Comparison of ENCODE assay signal across 9 cellular contexts in genomic region chr15:100372695-100373036, GRCh38. TPM values are rescaled to one million over a fixed set of nuclear protein-coding genes. Genes with fewer than 3 reads are reported as not detected.
DNase-seq lines count a peak whose midpoint lies in the region; ATAC-seq and TF ChIP-seq lines count a peak whose summit lies in the region.
"Had no signal": no experiment of that assay in that cellular context is flagged by ENCODE, and none has a peak within 500 bp of the region (broad histone marks: within the 10 kb centered on the region; RNA-seq: fewer than 3 reads in every experiment).

No MANE protein-coding gene starts in this region.

- no peak for TF ChIP-seq CTCF in WTC11 (IDR thresholded peaks at IDR 0.05)

- peaks cover 13% of the 10 kb centered on the region for H3K36me3 Mint-ChIP-seq in WTC11

- no peak for DNase-seq in WTC11 (ENCODE audit: low spot score)
- no peak for DNase-seq in iPS DF 6.9 (ENCODE audit: low read depth, low spot score)
- no peak for DNase-seq in sciatic nerve (ENCODE audit: low spot score)
- no peak for DNase-seq in stimulated activated CD4-positive, alpha-beta T cell treated with anti-CD3 and anti-CD28 coated beads, Interleukin-4, amount 100 ng/mL, for 1 hour
- no peak for DNase-seq in putamen (ENCODE audit: low spot score)
- no peak for DNase-seq in cerebellar nuclear complex (lab: John Stamatoyannopoulos, UW)
- no peak for DNase-seq in activated CD8-positive, alpha-beta memory T cell treated with anti-CD3 and anti-CD28 coated beads for 24 hours
- DNase-seq: activated T-cell treated with anti-CD3 and anti-CD28 coated beads, Interleukin-2, amount 50 U/mL, for 48 hours had no signal

- POLR2A ChIA-PET in WTC11 (lab: Charles Lee) = interaction anchor here (0.6 kb wide), 1 partner anchor 433 kb away, joined by 5 read pairs; no protein-coding TSS in a partner anchor

- H3K9ac ChIP-seq in HUES48 (ENCODE audit: low read depth, low read length) = peak overlapping the region; percentile 28; the same call in 1 of the 2 replicates

- intact Hi-C loops in sciatic nerve (cut with DNase I) = no loop called here

- peaks cover 33% of the 10 kb centered on the region for H3K27me3 ChIP-seq in HUES48 (ENCODE audit: control insufficient read depth, insufficient read depth, low read length)
- no peaks in the 10 kb centered on the region; the same call in 1 of the 2 replicates for H3K27me3 ChIP-seq in iPS DF 6.9 (ENCODE audit: control insufficient read depth, insufficient read depth, low read length)

- H3K4me3 Mint-ChIP-seq in WTC11 = peak overlapping the region; percentile 82

- H3K9me3 Mint-ChIP-seq in WTC11 = peaks cover 24% of the 10 kb centered on the region

- CTCF ChIA-PET in WTC11 (lab: Charles Lee) = interaction anchor here (1.0 to 2.9 kb wide), 2 partner anchors 11 to 23 kb away, joined by 3 to 27 read pairs; no protein-coding TSS in a partner anchor

- H3K27ac Mint-ChIP-seq in WTC11 = no peak overlapping the region

- H3K9me3 ChIP-seq in HUES48 (ENCODE audit: control insufficient read depth, insufficient read depth, low read length) = 0 out of 2 replicates have a peak, but pooled peaks cover 4% of the 10 kb centered on the region
- no peaks in the 10 kb centered on the region for H3K9me3 ChIP-seq in iPS DF 6.9 (ENCODE audit: control insufficient read depth, insufficient read depth, low read length)

- 100% methylated on average over 2 of the region's 9 CpGs for WGBS in iPS DF 6.9 (ENCODE audit: insufficient coverage, insufficient read length)

- peaks cover 54% of the 10 kb centered on the region for H3K27me3 Mint-ChIP-seq in WTC11 (ENCODE audit: low read depth)

- H3K36me3 ChIP-seq in HUES48 (ENCODE audit: control insufficient read depth, insufficient read depth, low read length) = no peaks in the 10 kb centered on the region
- H3K36me3 ChIP-seq in iPS DF 6.9 (ENCODE audit: control insufficient read depth, insufficient read depth, low read length) = no peaks in the 10 kb centered on the region

- H3K27ac ChIP-seq in HUES48 (ENCODE audit: low read depth, low read length) = no peak overlapping the region
- H3K27ac ChIP-seq in iPS DF 6.9 (ENCODE audit: low read length) = no peak overlapping the region

- H3K4me1 Mint-ChIP-seq in WTC11 = peaks cover 5% of the 10 kb centered on the region

- H3K4me3 ChIP-seq in HUES48 (ENCODE audit: low read depth, low read length) (peak overlapping the region; percentile 75), iPS DF 6.9 (ENCODE audit: low read length) (peak overlapping the region; percentile 47; the same call in 1 of the 2 replicates)

- H3K4me1 ChIP-seq in HUES48 (ENCODE audit: control insufficient read depth, insufficient read depth, low read length) (no peaks in the 10 kb centered on the region), iPS DF 6.9 (ENCODE audit: control insufficient read depth, insufficient read depth, low read length) (no peaks in the 10 kb centered on the region)

- ATAC-seq in WTC11 (peak; percentile 63; the same call in 1 of the 2 replicates), sciatic nerve (peak; percentile 89)

TF ChIP-seq in WTC11, 78 proteins besides CTCF, POLR2A, EP300 and RAD21:
- TF ChIP-seq ZNF219 (CRISPR knock-in tag; IDR thresholded peaks at IDR 0.05; ENCODE audit: borderline replicate concordance) (no peak), ZBTB43 (CRISPR knock-in tag; IDR thresholded peaks at IDR 0.05) (no peak), KAT7 (CRISPR knock-in tag; IDR thresholded peaks at IDR 0.05; ENCODE audit: borderline replicate concordance) (no peak), CDX4 (CRISPR knock-in tag; IDR thresholded peaks at IDR 0.05; ENCODE audit: borderline replicate concordance) (no peak), ESRRA (CRISPR knock-in tag; IDR thresholded peaks at IDR 0.05; ENCODE audit: borderline replicate concordance) (no peak), AR (CRISPR knock-in tag; IDR thresholded peaks at IDR 0.05) (no peak), RORB (CRISPR knock-in tag; IDR thresholded peaks at IDR 0.05) (no peak), ETV6 (CRISPR knock-in tag; IDR thresholded peaks at IDR 0.05) (no peak), SP1 (CRISPR knock-in tag; conservative IDR thresholded peaks at IDR 0.05) (no peak), ELF4 (CRISPR knock-in tag; IDR thresholded peaks at IDR 0.05; ENCODE audit: low read depth) (no peak), GABPB1 (CRISPR knock-in tag; IDR thresholded peaks at IDR 0.05) (no peak), JAZF1 (CRISPR knock-in tag; IDR thresholded peaks at IDR 0.05) (no peak), ZBTB21 (CRISPR knock-in tag; IDR thresholded peaks at IDR 0.05; ENCODE audit: borderline replicate concordance) (no peak)
- TF ChIP-seq, protein P1, sequence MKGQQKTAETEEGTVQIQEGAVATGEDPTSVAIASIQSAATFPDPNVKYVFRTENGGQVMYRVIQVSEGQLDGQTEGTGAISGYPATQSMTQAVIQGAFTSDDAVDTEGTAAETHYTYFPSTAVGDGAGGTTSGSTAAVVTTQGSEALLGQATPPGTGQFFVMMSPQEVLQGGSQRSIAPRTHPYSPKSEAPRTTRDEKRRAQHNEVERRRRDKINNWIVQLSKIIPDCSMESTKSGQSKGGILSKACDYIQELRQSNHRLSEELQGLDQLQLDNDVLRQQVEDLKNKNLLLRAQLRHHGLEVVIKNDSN (CRISPR knock-in tag; IDR thresholded peaks at IDR 0.05) = no peak
- TF ChIP-seq, protein P2, sequence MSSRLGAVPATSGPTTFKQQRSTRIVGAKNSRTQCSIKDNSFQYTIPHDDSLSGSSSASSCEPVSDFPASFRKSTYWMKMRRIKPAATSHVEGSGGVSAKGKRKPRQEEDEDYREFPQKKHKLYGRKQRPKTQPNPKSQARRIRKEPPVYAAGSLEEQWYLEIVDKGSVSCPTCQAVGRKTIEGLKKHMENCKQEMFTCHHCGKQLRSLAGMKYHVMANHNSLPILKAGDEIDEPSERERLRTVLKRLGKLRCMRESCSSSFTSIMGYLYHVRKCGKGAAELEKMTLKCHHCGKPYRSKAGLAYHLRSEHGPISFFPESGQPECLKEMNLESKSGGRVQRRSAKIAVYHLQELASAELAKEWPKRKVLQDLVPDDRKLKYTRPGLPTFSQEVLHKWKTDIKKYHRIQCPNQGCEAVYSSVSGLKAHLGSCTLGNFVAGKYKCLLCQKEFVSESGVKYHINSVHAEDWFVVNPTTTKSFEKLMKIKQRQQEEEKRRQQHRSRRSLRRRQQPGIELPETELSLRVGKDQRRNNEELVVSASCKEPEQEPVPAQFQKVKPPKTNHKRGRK (CRISPR knock-in tag; IDR thresholded peaks at IDR 0.05; ENCODE audit: borderline replicate concordance) = no peak
- TF ChIP-seq, protein P3, sequence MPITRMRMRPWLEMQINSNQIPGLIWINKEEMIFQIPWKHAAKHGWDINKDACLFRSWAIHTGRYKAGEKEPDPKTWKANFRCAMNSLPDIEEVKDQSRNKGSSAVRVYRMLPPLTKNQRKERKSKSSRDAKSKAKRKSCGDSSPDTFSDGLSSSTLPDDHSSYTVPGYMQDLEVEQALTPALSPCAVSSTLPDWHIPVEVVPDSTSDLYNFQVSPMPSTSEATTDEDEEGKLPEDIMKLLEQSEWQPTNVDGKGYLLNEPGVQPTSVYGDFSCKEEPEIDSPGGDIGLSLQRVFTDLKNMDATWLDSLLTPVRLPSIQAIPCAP (CRISPR knock-in tag; IDR thresholded peaks at IDR 0.05) = no peak
TF ChIP-seq in WTC11: peak in this region for 0.

RNA-seq across cellular contexts. Expression of gene ADAMTS17, which starts 30.9 kb away (rescaled TPM):
- 1.8 to 2.8 TPM (median 2.2 TPM) in 3 replicates for total RNA-seq in WTC11 (2021)
- 2.3 TPM for total RNA-seq in sciatic nerve
